Comparison of ENCODE assay signal across 1 cellular context in genomic region chr20:44208165-44208564, GRCh38.
TF ChIP-seq lines count a peak whose summit lies in the region.

No MANE protein-coding gene starts in this region.

TF ChIP-seq in GM23338, 12 proteins besides CTCF, POLR2A, EP300 and RAD21 (continued from another document):
- no peak for TF ChIP-seq REST (IDR thresholded peaks at IDR 0.05; ENCODE audit: unreplicated experiment)
- TF ChIP-seq ZNF331 (CRISPR knock-in tag; IDR thresholded peaks at IDR 0.05; ENCODE audit: low read depth), result no peak
- TF ChIP-seq STAT1 (IDR thresholded peaks at IDR 0.05; ENCODE audit: unreplicated experiment), result no peak
- TF ChIP-seq EZH2 (IDR thresholded peaks at IDR 0.05; ENCODE audit: low read depth, unreplicated experiment), result no peak
- no peak for TF ChIP-seq ZNF114 (CRISPR knock-in tag; IDR thresholded peaks at IDR 0.05)
- TF ChIP-seq JUNB (IDR thresholded peaks at IDR 0.05; ENCODE audit: unreplicated experiment), result no peak
- no peak for TF ChIP-seq NANOG (IDR thresholded peaks at IDR 0.05; ENCODE audit: borderline replicate concordance)
- no peak for TF ChIP-seq ETS1 (IDR thresholded peaks at IDR 0.05)
- no peak for TF ChIP-seq EZH2phosphoT487 (IDR thresholded peaks at IDR 0.05; ENCODE audit: unreplicated experiment)
- no peak for TF ChIP-seq ZNF462 (CRISPR knock-in tag; IDR thresholded peaks at IDR 0.05)
